ENCODE assay signal across 8 cellular contexts in genomic region chr5:134114886-134115805, GRCh38. TPM values are rescaled to one million over a fixed set of nuclear protein-coding genes. Genes with fewer than 3 reads are reported as not detected.
DNase-seq lines count a peak whose midpoint lies in the region; ATAC-seq, FAIRE-seq and TF ChIP-seq lines count a peak whose summit lies in the region.

No MANE protein-coding gene starts in this region.

- peak overlapping the region; percentile 85 for H3K27ac ChIP-seq in effector memory CD4-positive, alpha-beta T cell (ENCODE audit: insufficient read depth, low read length, poor library complexity, severe bottlenecking)
- H3K27ac ChIP-seq in ovary, result no peak overlapping the region

- DNase-seq in GM12892 (ENCODE audit: insufficient read length) (peak; percentile 54), ovary (peak in 3 of 5 donors; percentile 23 to 67 (median 57)), urothelium cell line (ENCODE audit: low spot score) (peak; percentile 17), RCC 7860 (ENCODE audit: low spot score) (no peak), NCI-H345 treated with DMSO at 0.1 percent for 48 hours (lab: John Stamatoyannopoulos, UW; ENCODE audit: unreplicated experiment) (no peak)
- DNase-seq in activated CD4-positive, alpha-beta T cell treated with anti-CD3 and anti-CD28 coated beads, Interleukin-2, amount 50 U/mL, for 1 hour, result peak; percentile 79
- peak; percentile 64 to 73 (median 68) for DNase-seq in effector memory CD4-positive, alpha-beta T cell

- intact Hi-C loops in ovary (cut with DNase I), result no loop called here

- TF ChIP-seq POLR2A in GM12892 (IDR thresholded peaks at IDR 0.05; ENCODE audit: low read depth, low read length) (no peak), ovary (IDR thresholded peaks at IDR 0.05) (no peak)

- peak; percentile 23 for ATAC-seq in HG03354 (IDR thresholded peaks at IDR 0.05; ENCODE audit: poor library complexity, severe bottlenecking, unreplicated experiment)

- H3K27me3 ChIP-seq in effector memory CD4-positive, alpha-beta T cell (replicated peaks; ENCODE audit: control insufficient read depth, insufficient read depth, low read length, poor library complexity, severe bottlenecking), result no peaks in the 10 kb centered on the region
- no peaks in the 10 kb centered on the region for H3K27me3 ChIP-seq in ovary

- peak overlapping the region; percentile 80 for H3K4me3 ChIP-seq in effector memory CD4-positive, alpha-beta T cell (ENCODE audit: insufficient read depth, low read depth, low read length, poor library complexity, severe bottlenecking)
- peak overlapping the region; percentile 39 for H3K4me3 ChIP-seq in ovary

- no peak for TF ChIP-seq EP300 in ovary (IDR thresholded peaks at IDR 0.05)

- H3K9me3 ChIP-seq in effector memory CD4-positive, alpha-beta T cell (ENCODE audit: control insufficient read depth, low read length), result no peaks in the 10 kb centered on the region
- no peaks in the 10 kb centered on the region for H3K9me3 ChIP-seq in ovary

- peaks cover 44% of the 10 kb centered on the region for H3K36me3 ChIP-seq in effector memory CD4-positive, alpha-beta T cell (ENCODE audit: control insufficient read depth, insufficient read depth, low read length)
- H3K36me3 ChIP-seq in ovary, result no peaks in the 10 kb centered on the region

- WGBS in ovary, 3 donors, result 1 to 7% (median 2%) methylated on average over 32 to 110 of the region's 110 CpGs

- no peak for TF ChIP-seq CTCF in ovary (IDR thresholded peaks at IDR 0.05)

- peaks cover 56% of the 10 kb centered on the region for H3K4me1 ChIP-seq in effector memory CD4-positive, alpha-beta T cell (ENCODE audit: control insufficient read depth, insufficient read depth, low read length, poor library complexity, severe bottlenecking)
- H3K4me1 ChIP-seq in ovary (ENCODE audit: insufficient read depth), result peaks cover 5% of the 10 kb centered on the region

- FAIRE-seq in GM12892 (lab: Jason Lieb, UNC), result no peak
- FAIRE-seq in urothelium cell line (lab: Jason Lieb, UNC), result no peak
- FAIRE-seq in RCC 7860 (lab: Jason Lieb, UNC), result no peak

RNA-seq across cellular contexts. Expression of gene TCF7, which starts 0.7 kb away (rescaled TPM):
- polyA plus RNA-seq in GM12892 (2012; ENCODE audit: missing spikeins), result 39.3 TPM
- total RNA-seq in ovary, result 10 to 100 TPM in 1 of 7 donors, 1 to 10 TPM in 6; 2.9 to 15.2 (median 4.2) TPM
- polyA plus RNA-seq in ovary, result 1 to 10 TPM; 1.7 to 2.5 TPM

Comparison
In these comparisons a context has a peak if more than half of its experiments do, and no peak if none do; other contexts are left out.
1. DNase-seq: peak in GM12892 (single experiment), activated CD4-positive, alpha-beta T cell treated with anti-CD3 and anti-CD28 coated beads, Interleukin-2, amount 50 U/mL, for 1 hour (single experiment), effector memory CD4-positive, alpha-beta T cell (3 of 3), ovary (3 of 5) and urothelium cell line (single experiment); none in RCC 7860 (single experiment) and NCI-H345 treated with DMSO at 0.1 percent for 48 hours (single experiment).